15 cellular contexts compared by ENCODE assay signal in the genomic region with DNA sequence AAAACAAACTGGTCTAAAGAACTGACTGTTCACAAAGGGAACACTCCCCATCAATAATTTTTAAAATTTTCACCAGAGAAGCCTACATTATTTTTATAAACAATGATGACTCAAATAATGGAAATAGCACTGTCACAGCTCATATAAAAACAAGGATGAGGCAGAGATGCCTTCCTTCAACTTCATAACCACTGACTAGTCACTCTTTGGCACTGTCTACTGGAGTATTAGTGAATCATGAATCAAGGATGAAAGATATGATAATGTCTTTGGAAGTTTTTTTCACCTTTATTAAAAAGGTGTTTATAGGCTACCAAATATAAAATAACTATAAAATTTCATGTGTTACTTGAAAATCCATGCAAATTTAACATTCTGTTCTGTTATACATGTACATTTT.
DNase-seq lines count a peak whose midpoint lies in the region; ATAC-seq, FAIRE-seq and TF ChIP-seq lines count a peak whose summit lies in the region.
"Had no signal": no experiment of that assay in that cellular context is flagged by ENCODE, and none has a peak within 500 bp of the region (broad histone marks: within the 10 kb centered on the region; RNA-seq: fewer than 3 reads in every experiment).

No MANE protein-coding gene starts in this region.

- H3K4me3 ChIP-seq in astrocyte of the cerebellum (ENCODE audit: low read depth, low read length) (no peak overlapping the region), coronary artery (no peak overlapping the region)
- H3K4me3 ChIP-seq: prostate gland had no signal

- TF ChIP-seq POLR2A in H54 (IDR thresholded peaks at IDR 0.05; ENCODE audit: low read depth, low read length): no peak

- H3K4me3 Mint-ChIP-seq in activated naive CD4-positive, alpha-beta T cell treated with anti-CD3 and anti-CD28 coated beads for 36 hours: no peak overlapping the region

- peak; percentile 75 for FAIRE-seq in H54 (lab: Jason Lieb, UNC)
- FAIRE-seq: TTC549 had no signal

- H3K27ac Mint-ChIP-seq in activated naive CD4-positive, alpha-beta T cell treated with anti-CD3 and anti-CD28 coated beads for 36 hours: no peak overlapping the region

- DNase-seq in A172 (ENCODE audit: low spot score) (peak; percentile 53), H54 (ENCODE audit: insufficient read length, low spot score) (no peak), astrocyte of the cerebellum (ENCODE audit: low read depth) (peak; percentile 43), foreskin keratinocyte (peak; percentile 73 to 89), amygdala (lab: John Stamatoyannopoulos, UW) (no peak), coronary artery (ENCODE audit: low spot score) (no peak)
- no peak for DNase-seq in activated naive CD4-positive, alpha-beta T cell treated with anti-CD3 and anti-CD28 coated beads for 36 hours
- DNase-seq: activated CD8-positive, alpha-beta memory T cell treated with anti-CD3 and anti-CD28 coated beads for 24 hours; DMS 273 treated with DMSO at 0.1 percent for 48 hours; erythroblast; NCI-H2029; SHP77 treated with DMSO at 0.1 percent for 48 hours had no signal

- CTCF ChIA-PET in activated naive CD4-positive, alpha-beta T cell treated with anti-CD3 and anti-CD28 coated beads for 36 hours (lab: Charles Lee): no interaction called here

- intact Hi-C loops in activated naive CD4-positive, alpha-beta T cell treated with anti-CD3 and anti-CD28 coated beads for 36 hours (cut with micrococcal nuclease): no loop called here

- ATAC-seq in foreskin keratinocyte (peak; percentile 99), HG03159 (IDR thresholded peaks at IDR 0.05; ENCODE audit: unreplicated experiment) (no peak)

- no peaks in the 10 kb centered on the region for H3K36me3 Mint-ChIP-seq in activated naive CD4-positive, alpha-beta T cell treated with anti-CD3 and anti-CD28 coated beads for 36 hours (ENCODE audit: low read depth)

- in situ Hi-C loops in astrocyte of the cerebellum (cut with HindIII; ENCODE audit: low sequenced_read_pairs): no loop called here

- H3K4me1 ChIP-seq in foreskin keratinocyte: peaks cover 37% of the 10 kb centered on the region
- H3K4me1 ChIP-seq: prostate gland had no signal

- no peaks in the 10 kb centered on the region for H3K9me3 Mint-ChIP-seq in activated naive CD4-positive, alpha-beta T cell treated with anti-CD3 and anti-CD28 coated beads for 36 hours

- no peaks in the 10 kb centered on the region for H3K27me3 Mint-ChIP-seq in activated naive CD4-positive, alpha-beta T cell treated with anti-CD3 and anti-CD28 coated beads for 36 hours (ENCODE audit: low read depth)

- H3K4me1 Mint-ChIP-seq in activated naive CD4-positive, alpha-beta T cell treated with anti-CD3 and anti-CD28 coated beads for 36 hours (ENCODE audit: low read depth): no peaks in the 10 kb centered on the region

- H3K27me3 ChIP-seq in foreskin keratinocyte: no peaks in the 10 kb centered on the region

- no peak for TF ChIP-seq CTCF in astrocyte of the cerebellum (IDR thresholded peaks at IDR 0.05; ENCODE audit: low read depth, low read length, missing control alignments)
- TF ChIP-seq CTCF in foreskin keratinocyte (conservative IDR thresholded peaks at IDR 0.05): peak; percentile 16
- TF ChIP-seq CTCF in coronary artery (IDR thresholded peaks at IDR 0.05): no peak

- peak overlapping the region; percentile 36 for H3K27ac ChIP-seq in foreskin keratinocyte
- no peak overlapping the region for H3K27ac ChIP-seq in coronary artery
- H3K27ac ChIP-seq: prostate gland had no signal

Comparison
In these comparisons a context has a peak if more than half of its experiments do, and no peak if none do; other contexts are left out.
1. DNase-seq: peak in A172 (single experiment), astrocyte of the cerebellum (single experiment) and foreskin keratinocyte (2 of 2); none in H54 (single experiment), amygdala (0 of 56), activated naive CD4-positive, alpha-beta T cell treated with anti-CD3 and anti-CD28 coated beads for 36 hours (single experiment) and coronary artery (single experiment).